Comparison of ENCODE assay signal across 42 cellular contexts in the genomic region with DNA sequence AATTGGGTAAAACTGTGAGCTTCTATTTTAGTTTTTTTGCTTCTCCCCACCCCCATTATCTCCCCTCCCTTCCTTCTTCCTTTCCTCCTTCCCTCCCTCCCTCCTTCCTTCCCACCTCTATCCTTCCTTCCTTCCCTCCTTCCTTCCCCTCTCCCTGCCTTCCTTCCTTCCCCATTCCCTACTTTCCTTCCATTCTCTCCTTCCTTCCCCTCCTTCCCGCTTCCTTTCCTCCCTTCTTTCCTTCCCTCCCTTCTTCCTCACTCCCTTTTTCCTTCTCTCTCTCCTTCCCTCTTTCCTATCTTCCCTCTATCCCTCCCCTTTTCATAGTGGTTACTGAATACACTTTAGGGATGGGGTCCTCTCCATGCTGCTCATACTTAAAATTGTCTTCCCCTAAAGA. TPM values are rescaled to one million over a fixed set of nuclear protein-coding genes. Genes with fewer than 3 reads are reported as not detected.
"Had no signal": no experiment of that assay in that cellular context is flagged by ENCODE, and none has a peak within 500 bp of the region (broad histone marks: within the 10 kb centered on the region; RNA-seq: fewer than 3 reads in every experiment).

No MANE protein-coding gene starts in this region.

- H3K4me3 Mint-ChIP-seq: activated naive CD4-positive, alpha-beta T cell treated with anti-CD3 and anti-CD28 coated beads for 36 hours; activated naive CD4-positive, alpha-beta T cell treated with anti-CD3 and anti-CD28 coated beads, Interleukin-2, amount 10 ng/mL, durations not matched to agents 7 days and 5 days; activated naive CD4-positive, alpha-beta T cell treated with anti-CD3 and anti-CD28 coated beads, Interleukin-2, amount 50 U/mL, for 24 hours; activated naive CD8-positive, alpha-beta T cell; activated naive CD8-positive, alpha-beta T cell treated with anti-CD3 and anti-CD28 coated beads for 36 hours; activated naive CD8-positive, alpha-beta T cell treated with anti-CD3 and anti-CD28 coated beads, Interleukin-2, amount 10 ng/mL, durations not matched to agents 7 days and 5 days; activated naive CD8-positive, alpha-beta T cell treated with anti-CD3 and anti-CD28 coated beads, Interleukin-2, amount 50 U/mL, for 24 hours; activated T-cell treated with anti-CD3 and anti-CD28 coated beads, Interleukin-2, amount 50 U/mL, for 24 hours; activated T-cell treated with anti-CD3 and anti-CD28 coated beads, Interleukin-2, amount 50 U/mL, for 4 hours; activated T-cell treated with anti-CD3 and anti-CD28 coated beads, Interleukin-2, amount 50 U/mL, for 72 hours; activated T-helper 1 cell treated with anti-CD3 and anti-CD28 coated beads, Interleukin-12 subunit alpha, Interleukin-12 subunit beta, Interleukin-2, Interleukin-4 antibody, amounts not matched to agents 30 ng/mL and 10 ng/mL and 1 ng/mL, durations not matched to agents 14 hours and 24 hours and 36 hours; activated T-helper 17 cell treated with anti-CD3 and anti-CD28 coated beads, Interleukin-2, amount 50 U/mL, for 72 hours; brain; central memory CD8-positive, alpha-beta T cell had no signal

- H3K36me3 ChIP-seq: adrenal gland, ascending aorta, brain microvascular endothelial cell, breast epithelium, cardiac muscle cell had no signal

- H3K4me1 ChIP-seq: adrenal gland, ascending aorta, body of pancreas, breast epithelium had no signal

- H3K27ac Mint-ChIP-seq: activated naive CD4-positive, alpha-beta T cell treated with anti-CD3 and anti-CD28 coated beads for 36 hours; activated naive CD4-positive, alpha-beta T cell treated with anti-CD3 and anti-CD28 coated beads, Interleukin-2, amount 10 ng/mL, durations not matched to agents 7 days and 5 days; activated naive CD4-positive, alpha-beta T cell treated with anti-CD3 and anti-CD28 coated beads, Interleukin-2, amount 50 U/mL, for 24 hours; activated naive CD4-positive, alpha-beta T cell treated with anti-CD3 and anti-CD28 coated beads, Interleukin-2, amount 50 U/mL, for 72 hours; activated naive CD8-positive, alpha-beta T cell; activated naive CD8-positive, alpha-beta T cell treated with anti-CD3 and anti-CD28 coated beads for 36 hours; activated naive CD8-positive, alpha-beta T cell treated with anti-CD3 and anti-CD28 coated beads, Interleukin-2, amount 10 ng/mL, durations not matched to agents 7 days and 5 days; activated naive CD8-positive, alpha-beta T cell treated with anti-CD3 and anti-CD28 coated beads, Interleukin-2, amount 50 U/mL, for 24 hours; activated T-cell treated with anti-CD3 and anti-CD28 coated beads, Interleukin-2, amount 50 U/mL, for 24 hours; activated T-cell treated with anti-CD3 and anti-CD28 coated beads, Interleukin-2, amount 50 U/mL, for 72 hours; activated T-helper 1 cell treated with anti-CD3 and anti-CD28 coated beads, Interleukin-12 subunit alpha, Interleukin-12 subunit beta, Interleukin-2, Interleukin-4 antibody, amounts not matched to agents 30 ng/mL and 10 ng/mL and 1 ng/mL, durations not matched to agents 14 hours and 24 hours and 36 hours; activated T-helper 17 cell treated with anti-CD3 and anti-CD28 coated beads, Interleukin-2, amount 50 U/mL, for 72 hours; activated T-helper 2 cell treated with anti-CD3 and anti-CD28 coated beads, Interferon-gamma antibody, Interleukin-2, Interleukin-4, amounts not matched to agents 10 μg/mL and 5 μg/mL and 100 μg/mL, durations not matched to agents 14 hours and 24 hours and 36 hours; brain had no signal

- H3K4me3 ChIP-seq: adrenal gland, ascending aorta, body of pancreas, breast epithelium, cardiac muscle cell had no signal

- H3K36me3 Mint-ChIP-seq: activated naive CD4-positive, alpha-beta T cell treated with anti-CD3 and anti-CD28 coated beads, Interleukin-2, amount 10 ng/mL, durations not matched to agents 7 days and 5 days had no signal

- DNase-seq: activated effector memory CD4-positive, alpha-beta T cell treated with anti-CD3 and anti-CD28 coated beads, Interleukin-2, amount 50 U/mL, for 16 hours; activated effector memory CD4-positive, alpha-beta T cell treated with Interleukin-2 at 50 U/mL for 16 hours; activated gamma-delta T cell; activated gamma-delta T cell treated with Interleukin-2 at 50 U/mL for 16 hours; activated naive CD4-positive, alpha-beta T cell; activated naive CD4-positive, alpha-beta T cell treated with anti-CD3 and anti-CD28 coated beads for 36 hours; activated naive CD4-positive, alpha-beta T cell treated with anti-CD3 and anti-CD28 coated beads, Interleukin-2, amount 10 ng/mL, durations not matched to agents 7 days and 5 days; activated naive CD4-positive, alpha-beta T cell treated with anti-CD3 and anti-CD28 coated beads, Interleukin-2, amount 50 U/mL, for 16 hours; activated naive CD4-positive, alpha-beta T cell treated with Interleukin-2 at 50 U/mL for 16 hours; activated naive CD8-positive, alpha-beta T cell treated with anti-CD3 and anti-CD28 coated beads for 36 hours; activated naive CD8-positive, alpha-beta T cell treated with anti-CD3 and anti-CD28 coated beads, Interleukin-2, amount 10 ng/mL, durations not matched to agents 7 days and 5 days; activated naive CD8-positive, alpha-beta T cell treated with anti-CD3 and anti-CD28 coated beads, Interleukin-2, amount 50 U/mL, for 24 hours; activated T-cell treated with anti-CD3 and anti-CD28 coated beads, Interleukin-2, amount 50 U/mL, for 1 hour; activated T-cell treated with anti-CD3 and anti-CD28 coated beads, Interleukin-2, amount 50 U/mL, for 24 hours; activated T-cell treated with anti-CD3 and anti-CD28 coated beads, Interleukin-2, amount 50 U/mL, for 4 hours; activated T-cell treated with anti-CD3 and anti-CD28 coated beads, Interleukin-2, amount 50 U/mL, for 48 hours; activated T-cell treated with anti-CD3 and anti-CD28 coated beads, Interleukin-2, amount 50 U/mL, for 72 hours; adrenal gland; amniotic stem cell; amygdala; anterior cingulate cortex; body of pancreas; brain microvascular endothelial cell; caudate nucleus; central memory CD4-positive, alpha-beta T cell; cerebellar nuclear complex had no signal

- H3K9me3 ChIP-seq: adrenal gland, body of pancreas, breast epithelium had no signal

- H3K27me3 Mint-ChIP-seq: activated naive CD8-positive, alpha-beta T cell; activated naive CD8-positive, alpha-beta T cell treated with anti-CD3 and anti-CD28 coated beads, Interleukin-2, amount 50 U/mL, for 24 hours had no signal

- H3K4me1 Mint-ChIP-seq: activated naive CD4-positive, alpha-beta T cell treated with anti-CD3 and anti-CD28 coated beads, Interleukin-2, amount 10 ng/mL, durations not matched to agents 7 days and 5 days; activated naive CD4-positive, alpha-beta T cell treated with anti-CD3 and anti-CD28 coated beads, Interleukin-2, amount 50 U/mL, for 24 hours; activated naive CD8-positive, alpha-beta T cell treated with anti-CD3 and anti-CD28 coated beads for 36 hours; activated naive CD8-positive, alpha-beta T cell treated with anti-CD3 and anti-CD28 coated beads, Interleukin-2, amount 10 ng/mL, durations not matched to agents 7 days and 5 days; activated naive CD8-positive, alpha-beta T cell treated with anti-CD3 and anti-CD28 coated beads, Interleukin-2, amount 50 U/mL, for 24 hours; activated T-helper 17 cell treated with anti-CD3 and anti-CD28 coated beads, Interleukin-2, amount 50 U/mL, for 72 hours; brain; central memory CD8-positive, alpha-beta T cell had no signal

- FAIRE-seq: astrocyte had no signal

- H3K27me3 ChIP-seq: adrenal gland, ascending aorta, body of pancreas, brain microvascular endothelial cell, breast epithelium, cardiac muscle cell had no signal

- H3K27ac ChIP-seq: adrenal gland, ascending aorta, body of pancreas, brain microvascular endothelial cell, breast epithelium, cardiac muscle cell had no signal

- ATAC-seq: activated naive CD4-positive, alpha-beta T cell treated with anti-CD3 and anti-CD28 coated beads, Interleukin-2, amount 50 U/mL, for 72 hours; activated naive CD8-positive, alpha-beta T cell treated with anti-CD3 and anti-CD28 coated beads, Interleukin-2, amount 50 U/mL, for 24 hours; activated T-cell treated with anti-CD3 and anti-CD28 coated beads, Interleukin-2, amount 50 U/mL, for 4 hours; activated T-cell treated with anti-CD3 and anti-CD28 coated beads, Interleukin-2, amount 50 U/mL, for 72 hours; activated T-helper 17 cell treated with anti-CD3 and anti-CD28 coated beads, Interleukin-2, amount 50 U/mL, for 72 hours; body of pancreas had no signal

RNA-seq across cellular contexts. Expression of a gene that starts 40.4 kb away (rescaled TPM):
- total RNA-seq: activated naive CD4-positive, alpha-beta T cell treated with anti-CD3 and anti-CD28 coated beads for 36 hours; activated naive CD4-positive, alpha-beta T cell treated with anti-CD3 and anti-CD28 coated beads, Interleukin-2, amount 50 U/mL, for 72 hours; activated naive CD8-positive, alpha-beta T cell treated with anti-CD3 and anti-CD28 coated beads for 36 hours; activated naive CD8-positive, alpha-beta T cell treated with anti-CD3 and anti-CD28 coated beads, Interleukin-2, amount 10 ng/mL, durations not matched to agents 7 days and 5 days; activated T-cell treated with anti-CD3 and anti-CD28 coated beads, Interleukin-2, amount 50 U/mL, for 4 hours; activated T-cell treated with anti-CD3 and anti-CD28 coated beads, Interleukin-2, amount 50 U/mL, for 72 hours; activated T-helper 1 cell treated with anti-CD3 and anti-CD28 coated beads, Interleukin-12 subunit alpha, Interleukin-12 subunit beta, Interleukin-2, Interleukin-4 antibody, amounts not matched to agents 30 ng/mL and 10 ng/mL and 1 ng/mL, durations not matched to agents 14 hours and 24 hours and 36 hours; activated T-helper 17 cell treated with anti-CD3 and anti-CD28 coated beads, Interleukin-2, amount 50 U/mL, for 72 hours; activated T-helper 2 cell treated with anti-CD3 and anti-CD28 coated beads, Interferon-gamma antibody, Interleukin-2, Interleukin-4, amounts not matched to agents 10 μg/mL and 5 μg/mL and 100 μg/mL, durations not matched to agents 14 hours and 24 hours and 36 hours; adrenal gland; ascending aorta; astrocyte; body of pancreas; breast epithelium; bronchial epithelial cell; cardiac muscle cell; cardiac septum; chondrocyte had no signal
- polyA plus RNA-seq: adipose tissue, adrenal gland, cardiac muscle cell had no signal
